ENCODE assay signal across 8 cellular contexts in the genomic region with DNA sequence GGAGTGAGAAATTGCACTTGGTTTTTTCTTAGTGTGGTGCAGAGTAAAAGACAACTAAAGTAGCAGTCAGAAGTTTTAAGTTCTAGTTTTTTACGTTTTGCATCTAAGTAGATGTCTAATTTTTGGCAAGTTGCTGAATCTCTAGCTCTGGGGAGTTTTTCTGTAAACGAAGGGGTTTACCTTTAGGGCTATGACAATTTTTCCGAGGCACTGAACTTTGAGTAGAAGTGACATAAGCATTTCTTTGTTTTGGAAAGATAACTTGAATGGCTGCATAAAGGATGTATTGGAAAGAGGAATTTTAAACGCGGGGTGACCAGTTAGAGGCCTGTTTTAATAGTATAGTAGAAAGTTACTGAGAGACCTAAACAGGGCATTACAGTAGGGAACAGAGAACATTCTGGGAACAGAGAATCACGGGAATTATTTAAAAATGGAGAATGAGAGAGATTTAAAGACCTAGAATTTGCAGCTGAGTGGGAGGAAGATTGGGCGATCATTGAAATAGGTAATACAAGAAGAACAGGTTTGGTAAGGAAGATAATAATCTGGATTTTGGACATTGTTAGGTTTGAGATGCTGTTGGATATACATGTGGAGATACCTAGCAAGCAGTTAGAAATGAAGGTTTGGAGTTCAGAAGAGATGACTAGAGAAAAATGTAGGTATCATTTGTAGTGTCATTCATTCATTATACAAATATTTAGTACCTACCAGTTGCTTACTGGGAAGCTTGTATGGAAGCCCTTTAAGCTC. TPM values are rescaled to one million over a fixed set of nuclear protein-coding genes. Genes with fewer than 3 reads are reported as not detected.
A peak's percentile ranks its signal among the peaks of the same experiment; 100 is the strongest.
DNase-seq lines count a peak whose midpoint lies in the region; ATAC-seq, FAIRE-seq and TF ChIP-seq lines count a peak whose summit lies in the region.

No MANE protein-coding gene starts in this region.

- CTCF ChIA-PET in activated CD8-positive, alpha-beta memory T cell treated with anti-CD3 and anti-CD28 coated beads, Interleukin-2, amount 10 ng/mL, durations not matched to agents 7 days and 5 days (lab: Charles Lee), result interaction anchor here (0.6 to 1.2 kb wide), 2 partner anchors 13 to 134 kb away, joined by 3 read pairs; no protein-coding TSS in a partner anchor

- peak overlapping the region; percentile 98 for H3K4me3 Mint-ChIP-seq in activated CD8-positive, alpha-beta memory T cell treated with anti-CD3 and anti-CD28 coated beads, Interleukin-2, amount 10 ng/mL, durations not matched to agents 7 days and 5 days
- H3K4me3 Mint-ChIP-seq in activated T-helper 17 cell treated with anti-CD3 and anti-CD28 coated beads, Interleukin-2, amount 50 U/mL, for 72 hours, result peak overlapping the region; percentile 92

- H3K4me3 ChIP-seq in keratinocyte (ENCODE audit: control insufficient read depth in 2 of 3, extremely low read depth in 1 of 3, insufficient read depth in 2 of 3, low read depth in 1 of 3, low read length in 3 of 3), result peak overlapping the region; percentile 85 to 99 (median 98)
- H3K4me3 ChIP-seq in thymus (ENCODE audit: low read length), result peak overlapping the region; percentile 100

- peaks cover 49% of the 10 kb centered on the region for H3K4me1 Mint-ChIP-seq in activated CD8-positive, alpha-beta memory T cell treated with anti-CD3 and anti-CD28 coated beads, Interleukin-2, amount 10 ng/mL, durations not matched to agents 7 days and 5 days
- H3K4me1 Mint-ChIP-seq in activated T-helper 17 cell treated with anti-CD3 and anti-CD28 coated beads, Interleukin-2, amount 50 U/mL, for 72 hours, result peaks cover 38% of the 10 kb centered on the region

- dilution Hi-C loops in keratinocyte (cut with MboI; ENCODE audit: extremely low pct_ligation_motif_present, low sequenced_read_pairs), result no loop called here

- H3K9ac ChIP-seq in keratinocyte (ENCODE audit: control insufficient read depth, extremely low read depth, insufficient read depth, low read length), result peak overlapping the region; percentile 98

- peaks cover 4 to 7% of the 10 kb centered on the region in 2 experiments for H3K36me3 ChIP-seq in keratinocyte (ENCODE audit: control insufficient read depth in 2 of 2, extremely low read depth in 1 of 2, insufficient read depth in 2 of 2, low read length in 2 of 2)
- H3K36me3 ChIP-seq in thymus (ENCODE audit: control insufficient read depth, insufficient read depth), result no peaks in the 10 kb centered on the region

- no peaks in the 10 kb centered on the region for H3K9me3 Mint-ChIP-seq in activated CD8-positive, alpha-beta memory T cell treated with anti-CD3 and anti-CD28 coated beads, Interleukin-2, amount 10 ng/mL, durations not matched to agents 7 days and 5 days (ENCODE audit: low read depth)
- no peaks in the 10 kb centered on the region for H3K9me3 Mint-ChIP-seq in activated T-helper 17 cell treated with anti-CD3 and anti-CD28 coated beads, Interleukin-2, amount 50 U/mL, for 72 hours

- 55% methylated on average over 7 of the region's 7 CpGs for WGBS in thymus

- H3K9me3 ChIP-seq in keratinocyte (ENCODE audit: control insufficient read depth, low read depth, low read length) (no peaks in the 10 kb centered on the region), thymus (ENCODE audit: control insufficient read depth) (no peaks in the 10 kb centered on the region)

- H3K27ac ChIP-seq in keratinocyte (ENCODE audit: control insufficient read depth, insufficient read depth, low read length) (peak overlapping the region; percentile 93), thymus (ENCODE audit: low read depth) (no peak overlapping the region)

- no peak for DNase-seq in activated CD8-positive, alpha-beta memory T cell treated with anti-CD3 and anti-CD28 coated beads, Interleukin-2, amount 10 ng/mL, durations not matched to agents 7 days and 5 days
- no peak for DNase-seq in activated CD8-positive, alpha-beta memory T cell treated with anti-CD3 and anti-CD28 coated beads, Interleukin-2, amount 50 U/mL, for 48 hours
- no peak for DNase-seq in keratinocyte (ENCODE audit: low read depth, low spot score)
- no peak for DNase-seq in SW 1271 (lab: John Stamatoyannopoulos, UW)

- no peaks in the 10 kb centered on the region for H3K9me1 ChIP-seq in keratinocyte (ENCODE audit: control insufficient read depth, extremely low read depth, insufficient read depth, low read length)

- H3K4me1 ChIP-seq in keratinocyte (ENCODE audit: control insufficient read depth, extremely low read depth, insufficient read depth, low read length) (peaks cover 16% of the 10 kb centered on the region), thymus (ENCODE audit: control insufficient read depth, insufficient read depth, low read length) (peaks cover 7% of the 10 kb centered on the region)

- no peak for TF ChIP-seq CTCF in keratinocyte (optimal IDR thresholded peaks at IDR 0.05 in 1 of 3, IDR thresholded peaks at IDR 0.05 in 1 of 3, conservative IDR thresholded peaks at IDR 0.05 in 1 of 3; ENCODE audit: extremely low read depth in 1 of 3, insufficient read depth in 2 of 3, low read length in 3 of 3)

- no peaks in the 10 kb centered on the region for H4K20me1 ChIP-seq in keratinocyte (ENCODE audit: control insufficient read depth, extremely low read depth, insufficient read depth, low read length)

- H3K27ac Mint-ChIP-seq in activated CD8-positive, alpha-beta memory T cell treated with anti-CD3 and anti-CD28 coated beads, Interleukin-2, amount 10 ng/mL, durations not matched to agents 7 days and 5 days, result peak overlapping the region; percentile 97
- peak overlapping the region; percentile 99 for H3K27ac Mint-ChIP-seq in activated T-helper 17 cell treated with anti-CD3 and anti-CD28 coated beads, Interleukin-2, amount 50 U/mL, for 72 hours

- no peaks in the 10 kb centered on the region for H3K27me3 Mint-ChIP-seq in activated CD8-positive, alpha-beta memory T cell treated with anti-CD3 and anti-CD28 coated beads, Interleukin-2, amount 10 ng/mL, durations not matched to agents 7 days and 5 days
- H3K27me3 Mint-ChIP-seq in activated T-helper 17 cell treated with anti-CD3 and anti-CD28 coated beads, Interleukin-2, amount 50 U/mL, for 72 hours, result no peaks in the 10 kb centered on the region

- H3K36me3 Mint-ChIP-seq in activated CD8-positive, alpha-beta memory T cell treated with anti-CD3 and anti-CD28 coated beads, Interleukin-2, amount 10 ng/mL, durations not matched to agents 7 days and 5 days, result peaks cover 13% of the 10 kb centered on the region
- peaks cover 70% of the 10 kb centered on the region for H3K36me3 Mint-ChIP-seq in activated T-helper 17 cell treated with anti-CD3 and anti-CD28 coated beads, Interleukin-2, amount 50 U/mL, for 72 hours (ENCODE audit: low read depth)

- FAIRE-seq in keratinocyte (lab: Jason Lieb, UNC), result no peak

- H3K79me2 ChIP-seq in keratinocyte (ENCODE audit: control insufficient read depth, insufficient read depth, low read length), result peaks cover 60% of the 10 kb centered on the region

- peak overlapping the region; percentile 96 for H3K4me2 ChIP-seq in keratinocyte (ENCODE audit: control insufficient read depth, extremely low read depth, insufficient read depth, low read depth, low read length)

- H3K27me3 ChIP-seq in keratinocyte (ENCODE audit: control insufficient read depth, extremely low read depth, insufficient read depth, low read length), result no peaks in the 10 kb centered on the region
- no peaks in the 10 kb centered on the region for H3K27me3 ChIP-seq in thymus (ENCODE audit: control insufficient read depth, insufficient read depth)

- ATAC-seq in activated CD8-positive, alpha-beta memory T cell treated with anti-CD3 and anti-CD28 coated beads, Interleukin-2, amount 10 ng/mL, durations not matched to agents 7 days and 5 days, result no peak
- no peak for ATAC-seq in activated T-helper 17 cell treated with anti-CD3 and anti-CD28 coated beads, Interleukin-2, amount 50 U/mL, for 72 hours (replicated peaks)
- ATAC-seq in GM19395 (IDR thresholded peaks at IDR 0.05; ENCODE audit: unreplicated experiment) (no peak), HG03565 (IDR thresholded peaks at IDR 0.05; ENCODE audit: unreplicated experiment) (no peak)

- H2AFZ ChIP-seq in keratinocyte (ENCODE audit: control insufficient read depth, low read length), result no peak overlapping the region

RNA-seq across cellular contexts. Expression of gene ZNF410, which starts 1.2 kb away (rescaled TPM):
- total RNA-seq in activated CD8-positive, alpha-beta memory T cell treated with anti-CD3 and anti-CD28 coated beads, Interleukin-2, amount 10 ng/mL, durations not matched to agents 7 days and 5 days, result 10 to 100 TPM; 55.1 to 58.1 TPM
- total RNA-seq in activated T-helper 17 cell treated with anti-CD3 and anti-CD28 coated beads, Interleukin-2, amount 50 U/mL, for 72 hours, result 10 to 100 TPM; 60.5 to 63.1 TPM
- polyA plus RNA-seq in keratinocyte (44.3 to 57.9 TPM (median 54.8 TPM) in 3 replicates), thymus (53.4 TPM)
- polyA plus RNA-seq in keratinocyte (2011; ENCODE audit: low read depth), result 33.1 TPM
- polyA plus RNA-seq in keratinocyte (2011; cell fraction: cytosol; rRNA removed), result 37.8 and 71.8 TPM in 2 replicates
- 62.7 and 68.6 TPM in 2 replicates for polyA plus RNA-seq in keratinocyte (2011; cell fraction: nucleus; rRNA removed)
- polyA plus RNA-seq in keratinocyte (2012; ENCODE audit: low replicate concordance), result 32.8 and 44.3 TPM in 2 replicates
- polyA minus RNA-seq in keratinocyte, result 27.7 to 70.5 TPM (median 56.1 TPM) in 3 replicates
- polyA minus RNA-seq in keratinocyte (2011; cell fraction: cytosol; rRNA and poly(A)+ RNA removed), result 21.7 TPM
- polyA minus RNA-seq in keratinocyte (2011; cell fraction: nucleus; rRNA and poly(A)+ RNA removed), result 24.9 and 49.2 TPM in 2 replicates

RNA-seq across cellular contexts. Expression of gene PTGR2, which starts 36.3 kb away (rescaled TPM):
- 1 to 10 TPM; 1.6 to 3.5 TPM for total RNA-seq in activated CD8-positive, alpha-beta memory T cell treated with anti-CD3 and anti-CD28 coated beads, Interleukin-2, amount 10 ng/mL, durations not matched to agents 7 days and 5 days
- total RNA-seq in activated T-helper 17 cell treated with anti-CD3 and anti-CD28 coated beads, Interleukin-2, amount 50 U/mL, for 72 hours, result 10 to 100 TPM in 1 of 2 donors, 1 to 10 TPM in 1; 4.1 to 10.3 TPM
- 5.0 to 19.5 TPM (median 8.2 TPM) in 3 replicates for polyA plus RNA-seq in keratinocyte
- polyA plus RNA-seq in keratinocyte (2011; ENCODE audit: low read depth), result 60.7 TPM
- polyA plus RNA-seq in keratinocyte (2011; cell fraction: cytosol; rRNA removed), result 4.7 and 10.6 TPM in 2 replicates
- 11.6 and 12.2 TPM in 2 replicates for polyA plus RNA-seq in keratinocyte (2011; cell fraction: nucleus; rRNA removed)
- 5.4 and 6.9 TPM in 2 replicates for polyA plus RNA-seq in keratinocyte (2012; ENCODE audit: low replicate concordance)
- polyA minus RNA-seq in keratinocyte, result 2.1 to 6.9 TPM (median 3.7 TPM) in 3 replicates
- polyA minus RNA-seq in keratinocyte (2011; cell fraction: cytosol; rRNA and poly(A)+ RNA removed), result 1.2 TPM
- 4.5 and 12.8 TPM in 2 replicates for polyA minus RNA-seq in keratinocyte (2011; cell fraction: nucleus; rRNA and poly(A)+ RNA removed)
- 7.9 TPM for polyA plus RNA-seq in thymus
